In the genomic region with DNA sequence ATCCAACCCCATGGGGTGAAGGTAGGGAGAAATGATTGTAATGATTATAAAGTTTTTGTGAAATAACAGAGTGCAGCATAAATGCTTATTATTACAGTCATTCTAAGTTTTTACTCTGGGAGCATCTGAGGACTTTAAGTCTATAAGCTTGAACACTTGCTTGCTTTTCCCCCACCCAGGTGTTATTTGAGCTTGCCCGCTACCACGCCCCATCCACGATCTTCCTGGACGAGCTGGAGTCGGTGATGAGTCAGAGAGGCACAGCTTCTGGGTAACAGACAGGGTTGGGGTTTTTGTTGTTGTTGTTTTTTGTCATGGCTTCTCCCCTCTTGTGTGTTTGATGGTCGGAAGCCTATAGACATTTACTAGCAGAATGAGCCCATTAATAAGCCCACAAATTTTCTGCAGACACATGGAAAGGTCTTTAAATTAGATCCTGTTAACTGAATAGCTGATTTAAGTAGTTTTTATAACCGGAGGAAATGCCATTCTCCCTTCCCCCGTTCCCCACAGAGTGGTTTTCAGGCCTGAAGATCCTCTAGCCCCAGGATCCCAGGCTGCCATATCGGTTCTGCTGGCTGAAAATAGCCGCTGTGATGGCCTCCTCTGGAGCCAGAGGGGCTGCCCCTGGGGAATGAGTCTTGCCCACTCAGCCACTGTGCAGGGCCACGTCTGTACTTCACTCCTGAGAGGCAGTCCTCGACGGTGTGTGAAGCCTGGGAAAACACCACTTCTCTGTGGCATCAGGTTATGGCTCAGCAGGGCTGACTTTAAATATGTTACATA, we compare ENCODE assay signal across 1 cellular context.
TF ChIP-seq lines count a peak whose summit lies in the region.

No MANE protein-coding gene starts in this region.

TF ChIP-seq in A549, 52 proteins besides CTCF, POLR2A, EP300 and RAD21 (continued from another document):
- TF ChIP-seq, protein P1, sequence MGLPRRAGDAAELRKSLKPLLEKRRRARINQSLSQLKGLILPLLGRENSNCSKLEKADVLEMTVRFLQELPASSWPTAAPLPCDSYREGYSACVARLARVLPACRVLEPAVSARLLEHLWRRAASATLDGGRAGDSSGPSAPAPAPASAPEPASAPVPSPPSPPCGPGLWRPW (IDR thresholded peaks at IDR 0.05), result no peak
- TF ChIP-seq, protein P2, sequence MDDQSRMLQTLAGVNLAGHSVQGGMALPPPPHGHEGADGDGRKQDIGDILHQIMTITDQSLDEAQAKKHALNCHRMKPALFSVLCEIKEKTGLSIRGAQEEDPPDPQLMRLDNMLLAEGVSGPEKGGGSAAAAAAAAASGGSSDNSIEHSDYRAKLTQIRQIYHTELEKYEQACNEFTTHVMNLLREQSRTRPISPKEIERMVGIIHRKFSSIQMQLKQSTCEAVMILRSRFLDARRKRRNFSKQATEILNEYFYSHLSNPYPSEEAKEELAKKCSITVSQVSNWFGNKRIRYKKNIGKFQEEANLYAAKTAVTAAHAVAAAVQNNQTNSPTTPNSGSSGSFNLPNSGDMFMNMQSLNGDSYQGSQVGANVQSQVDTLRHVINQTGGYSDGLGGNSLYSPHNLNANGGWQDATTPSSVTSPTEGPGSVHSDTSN (IDR thresholded peaks at IDR 0.05), result no peak
- TF ChIP-seq NR3C1 (IDR thresholded peaks at IDR 0.05) (no peak), CEBPB (IDR thresholded peaks at IDR 0.05) (no peak), MYC (IDR thresholded peaks at IDR 0.05; ENCODE audit: borderline replicate concordance, low read length) (no peak), EHF (CRISPR knock-in tag; IDR thresholded peaks at IDR 0.05) (no peak), JUNB (IDR thresholded peaks at IDR 0.05) (no peak), TP53 (CRISPR knock-in tag; IDR thresholded peaks at IDR 0.05) (no peak), CBX8 (IDR thresholded peaks at IDR 0.05) (no peak)
- TF ChIP-seq, protein P3, sequence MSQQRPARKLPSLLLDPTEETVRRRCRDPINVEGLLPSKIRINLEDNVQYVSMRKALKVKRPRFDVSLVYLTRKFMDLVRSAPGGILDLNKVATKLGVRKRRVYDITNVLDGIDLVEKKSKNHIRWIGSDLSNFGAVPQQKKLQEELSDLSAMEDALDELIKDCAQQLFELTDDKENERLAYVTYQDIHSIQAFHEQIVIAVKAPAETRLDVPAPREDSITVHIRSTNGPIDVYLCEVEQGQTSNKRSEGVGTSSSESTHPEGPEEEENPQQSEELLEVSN (IDR thresholded peaks at IDR 0.05; ENCODE audit: borderline replicate concordance, low read depth), result no peak
- TF ChIP-seq, protein P4, sequence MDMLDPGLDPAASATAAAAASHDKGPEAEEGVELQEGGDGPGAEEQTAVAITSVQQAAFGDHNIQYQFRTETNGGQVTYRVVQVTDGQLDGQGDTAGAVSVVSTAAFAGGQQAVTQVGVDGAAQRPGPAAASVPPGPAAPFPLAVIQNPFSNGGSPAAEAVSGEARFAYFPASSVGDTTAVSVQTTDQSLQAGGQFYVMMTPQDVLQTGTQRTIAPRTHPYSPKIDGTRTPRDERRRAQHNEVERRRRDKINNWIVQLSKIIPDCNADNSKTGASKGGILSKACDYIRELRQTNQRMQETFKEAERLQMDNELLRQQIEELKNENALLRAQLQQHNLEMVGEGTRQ (IDR thresholded peaks at IDR 0.05), result no peak
